ENCODE assay signal across 3 cellular contexts in genomic region chr10:85408388-85408787, GRCh38.
"Had no signal": no experiment of that assay in that cellular context is flagged by ENCODE, and none has a peak within 500 bp of the region (broad histone marks: within the 10 kb centered on the region; RNA-seq: fewer than 3 reads in every experiment).

No MANE protein-coding gene starts in this region.

- ATAC-seq: GM12878 had no signal

- DNase-seq: GDM1, GF-D8 had no signal

- H3K4me3 ChIP-seq: GM12878 had no signal
